In genomic region chr1:3454811-3455618, GRCh38 we compare ENCODE assay signal across 9 cellular contexts. TPM values are rescaled to one million over a fixed set of nuclear protein-coding genes. Genes with fewer than 3 reads are reported as not detected.
A peak's percentile ranks its signal among the peaks of the same experiment; 100 is the strongest.
DNase-seq lines count a peak whose midpoint lies in the region; ATAC-seq lines count a peak whose summit lies in the region.
"Had no signal": no experiment of that assay in that cellular context is flagged by ENCODE, and none has a peak within 500 bp of the region (broad histone marks: within the 10 kb centered on the region; RNA-seq: fewer than 3 reads in every experiment).

No MANE protein-coding gene starts in this region.

- H3K4me3 Mint-ChIP-seq in naive thymus-derived CD4-positive, alpha-beta T cell = peak overlapping the region in 9 of 10 donors; percentile 42 to 81 (median 70)

- peak overlapping the region; percentile 50 for H3K4me3 ChIP-seq in effector memory CD4-positive, alpha-beta T cell (ENCODE audit: insufficient read depth, low read depth, low read length, poor library complexity, severe bottlenecking)
- no peak overlapping the region for H3K4me3 ChIP-seq in naive thymus-derived CD4-positive, alpha-beta T cell (ENCODE audit: low read length)

- POLR2A ChIA-PET in naive thymus-derived CD4-positive, alpha-beta T cell (lab: Charles Lee) = no interaction called here

- H3K27me3 ChIP-seq in effector memory CD4-positive, alpha-beta T cell (replicated peaks; ENCODE audit: control insufficient read depth, insufficient read depth, low read length, poor library complexity, severe bottlenecking) = peaks cover 5% of the 10 kb centered on the region
- H3K27me3 ChIP-seq in naive thymus-derived CD4-positive, alpha-beta T cell (ENCODE audit: control insufficient read depth in 2 of 2, insufficient read depth in 2 of 2, low read length in 2 of 2) = peaks cover 0 to 11% of the 10 kb centered on the region in 2 donors

- intact Hi-C loops in naive thymus-derived CD4-positive, alpha-beta T cell (cut with micrococcal nuclease) = no loop called here

- peak overlapping the region in 1 of 9 donors; percentile 72 for H3K27ac Mint-ChIP-seq in naive thymus-derived CD4-positive, alpha-beta T cell

- CTCF ChIA-PET in naive thymus-derived CD4-positive, alpha-beta T cell (lab: Charles Lee) = no interaction called here

- no peaks in the 10 kb centered on the region for H3K36me3 Mint-ChIP-seq in naive thymus-derived CD4-positive, alpha-beta T cell

- H3K4me1 Mint-ChIP-seq in naive thymus-derived CD4-positive, alpha-beta T cell = peaks cover 0 to 4% (median 0%) of the 10 kb centered on the region in 7 donors

- peaks cover 15% of the 10 kb centered on the region for H3K4me1 ChIP-seq in effector memory CD4-positive, alpha-beta T cell (ENCODE audit: control insufficient read depth, insufficient read depth, low read length, poor library complexity, severe bottlenecking)
- peaks cover 9 to 11% of the 10 kb centered on the region in 2 donors for H3K4me1 ChIP-seq in naive thymus-derived CD4-positive, alpha-beta T cell (ENCODE audit: control insufficient read depth in 2 of 2, insufficient read depth in 2 of 2, low read length in 2 of 2)

- H3K27ac ChIP-seq in effector memory CD4-positive, alpha-beta T cell (ENCODE audit: insufficient read depth, low read length, poor library complexity, severe bottlenecking) = no peak overlapping the region
- no peak overlapping the region for H3K27ac ChIP-seq in naive thymus-derived CD4-positive, alpha-beta T cell (ENCODE audit: low read depth, low read length)

- ATAC-seq in naive thymus-derived CD4-positive, alpha-beta T cell = no peak
- ATAC-seq in GM21423 (IDR thresholded peaks at IDR 0.05; ENCODE audit: unreplicated experiment) (no peak), GM21381 (IDR thresholded peaks at IDR 0.05; ENCODE audit: unreplicated experiment) (no peak)

- H3K27me3 Mint-ChIP-seq in naive thymus-derived CD4-positive, alpha-beta T cell = peaks cover 6 to 18% (median 14%) of the 10 kb centered on the region in 5 donors

- H3K9me3 Mint-ChIP-seq in naive thymus-derived CD4-positive, alpha-beta T cell = no peaks in the 10 kb centered on the region

- DNase-seq in EL (peak; percentile 23), NCI-H146 treated with DMSO at 0.1 percent for 48 hours (lab: John Stamatoyannopoulos, UW; ENCODE audit: unreplicated experiment) (peak; percentile 17), GM19238 (ENCODE audit: insufficient read length, low spot score) (no peak), 8988T (no peak)
- DNase-seq in effector memory CD4-positive, alpha-beta T cell = peak in 1 of 3 donors; percentile 7
- peak in 1 of 9 donors; percentile 14 for DNase-seq in naive thymus-derived CD4-positive, alpha-beta T cell

- no peaks in the 10 kb centered on the region for H3K36me3 ChIP-seq in effector memory CD4-positive, alpha-beta T cell (ENCODE audit: control insufficient read depth, insufficient read depth, low read length)
- no peaks in the 10 kb centered on the region for H3K36me3 ChIP-seq in naive thymus-derived CD4-positive, alpha-beta T cell (ENCODE audit: control insufficient read depth in 2 of 3, insufficient read depth in 3 of 3, low read length in 3 of 3)

- H3K9me3 ChIP-seq in effector memory CD4-positive, alpha-beta T cell (ENCODE audit: control insufficient read depth, low read length) = no peaks in the 10 kb centered on the region
- no peaks in the 10 kb centered on the region for H3K9me3 ChIP-seq in naive thymus-derived CD4-positive, alpha-beta T cell (ENCODE audit: control insufficient read depth in 2 of 3, low read length in 3 of 3)

RNA-seq across cellular contexts. Expression of gene ARHGEF16, which starts 0.6 kb away (rescaled TPM):
- total RNA-seq in naive thymus-derived CD4-positive, alpha-beta T cell = under 1 TPM in 1 of 5 experiments, not detected in 4; 0.16 TPM
- not detected for polyA plus RNA-seq in naive thymus-derived CD4-positive, alpha-beta T cell
- total RNA-seq: mononuclear cell had no signal

Comparison
In these comparisons a context has a peak if more than half of its experiments do, and no peak if none do; other contexts are left out.
1. DNase-seq: peak in EL (single experiment) and NCI-H146 treated with DMSO at 0.1 percent for 48 hours (single experiment); none in GM19238 (single experiment) and 8988T (single experiment).